Comparison of ENCODE assay signal across 1 cellular context in genomic region chr1:220294754-220295419, GRCh38.
TF ChIP-seq lines count a peak whose summit lies in the region.

No MANE protein-coding gene starts in this region.

TF ChIP-seq in K562, 482 proteins besides CTCF, POLR2A, EP300 and RAD21:
- TF ChIP-seq RCOR1 (IDR thresholded peaks at IDR 0.05; ENCODE audit: borderline replicate concordance in 1 of 2, low read depth in 2 of 2, low read length in 2 of 2), result 0 out of 4 replicates have a peak, but pooled peaks of 1 of the 2 experiments have one; percentile 12
- TF ChIP-seq, protein P1, sequence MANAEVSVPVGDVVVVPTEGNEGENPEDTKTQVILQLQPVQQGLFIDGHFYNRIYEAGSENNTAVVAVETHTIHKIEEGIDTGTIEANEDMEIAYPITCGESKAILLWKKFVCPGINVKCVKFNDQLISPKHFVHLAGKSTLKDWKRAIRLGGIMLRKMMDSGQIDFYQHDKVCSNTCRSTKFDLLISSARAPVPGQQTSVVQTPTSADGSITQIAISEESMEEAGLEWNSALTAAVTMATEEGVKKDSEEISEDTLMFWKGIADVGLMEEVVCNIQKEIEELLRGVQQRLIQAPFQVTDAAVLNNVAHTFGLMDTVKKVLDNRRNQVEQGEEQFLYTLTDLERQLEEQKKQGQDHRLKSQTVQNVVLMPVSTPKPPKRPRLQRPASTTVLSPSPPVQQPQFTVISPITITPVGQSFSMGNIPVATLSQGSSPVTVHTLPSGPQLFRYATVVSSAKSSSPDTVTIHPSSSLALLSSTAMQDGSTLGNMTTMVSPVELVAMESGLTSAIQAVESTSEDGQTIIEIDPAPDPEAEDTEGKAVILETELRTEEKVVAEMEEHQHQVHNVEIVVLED (CRISPR knock-in tag; IDR thresholded peaks at IDR 0.05), result no peak
- TF ChIP-seq FOSL1 (tag; conservative IDR thresholded peaks at IDR 0.05), result peak; percentile 29; the same call in 1 of the 2 replicates
